19 cellular contexts compared by ENCODE assay signal in genomic region chr22:20905415-20906386, GRCh38. TPM values are rescaled to one million over a fixed set of nuclear protein-coding genes. Genes with fewer than 3 reads are reported as not detected.
A peak's percentile ranks its signal among the peaks of the same experiment; 100 is the strongest.
DNase-seq lines count a peak whose midpoint lies in the region; ATAC-seq, FAIRE-seq and TF ChIP-seq lines count a peak whose summit lies in the region.
"Had no signal": no experiment of that assay in that cellular context is flagged by ENCODE, and none has a peak within 500 bp of the region (broad histone marks: within the 10 kb centered on the region; RNA-seq: fewer than 3 reads in every experiment).

No MANE protein-coding gene starts in this region.

- CTCF ChIA-PET in RWPE1 (lab: Yijun Ruan, JAX) = interaction anchor here (0.6 kb wide), 1 partner anchor 13 kb away, joined by 6 read pairs; no protein-coding TSS in a partner anchor

- no peaks in the 10 kb centered on the region for H3K9me3 Mint-ChIP-seq in activated naive CD4-positive, alpha-beta T cell treated with anti-CD3 and anti-CD28 coated beads, Interleukin-2, amount 50 U/mL, for 24 hours
- H3K9me3 Mint-ChIP-seq: activated CD4-positive, alpha-beta memory T cell treated with anti-CD3 and anti-CD28 coated beads for 36 hours; activated naive CD8-positive, alpha-beta T cell treated with anti-CD3 and anti-CD28 coated beads for 36 hours; natural killer cell treated with Interleukin-12 subunit alpha and Interleukin-12 subunit beta and Interleukin-15 and Interleukin-18, amount 100 ng/mL, for 72 hours had no signal

- no peaks in the 10 kb centered on the region for H3K9me3 ChIP-seq in keratinocyte (ENCODE audit: control insufficient read depth, low read depth, low read length)
- no peaks in the 10 kb centered on the region for H3K9me3 ChIP-seq in upper lobe of right lung
- H3K9me3 ChIP-seq in thyroid gland = no peaks in the 10 kb centered on the region
- H3K9me3 ChIP-seq: heart right ventricle had no signal

- intact Hi-C loops in upper lobe of right lung (cut with DNase I) = no loop called here
- intact Hi-C loops in thyroid gland (cut with DNase I) = no loop called here

- H3K9me1 ChIP-seq in keratinocyte (ENCODE audit: control insufficient read depth, extremely low read depth, insufficient read depth, low read length) = no peaks in the 10 kb centered on the region

- H2AFZ ChIP-seq in keratinocyte (ENCODE audit: control insufficient read depth, low read length) = no peak overlapping the region

- no peaks in the 10 kb centered on the region for H4K20me1 ChIP-seq in keratinocyte (ENCODE audit: control insufficient read depth, extremely low read depth, insufficient read depth, low read length)

- POLR2A ChIA-PET in RWPE1 (lab: Yijun Ruan, JAX; ENCODE audit: low non-redundant PET) = no interaction called here

- no peaks in the 10 kb centered on the region for H3K36me3 ChIP-seq in keratinocyte (ENCODE audit: control insufficient read depth in 2 of 2, extremely low read depth in 1 of 2, insufficient read depth in 2 of 2, low read length in 2 of 2)
- H3K36me3 ChIP-seq in upper lobe of right lung = no peaks in the 10 kb centered on the region
- no peaks in the 10 kb centered on the region for H3K36me3 ChIP-seq in thyroid gland
- H3K36me3 ChIP-seq: heart right ventricle had no signal

- dilution Hi-C loops in keratinocyte (cut with MboI; ENCODE audit: extremely low pct_ligation_motif_present, low sequenced_read_pairs) = no loop called here

- H3K27ac ChIP-seq in RWPE1 (peak overlapping the region; percentile 79), keratinocyte (ENCODE audit: control insufficient read depth, insufficient read depth, low read length) (peak overlapping the region; percentile 88), upper lobe of right lung (no peak overlapping the region), thyroid gland (no peak overlapping the region)

- no peak overlapping the region for H3K4me3 Mint-ChIP-seq in activated naive CD4-positive, alpha-beta T cell treated with anti-CD3 and anti-CD28 coated beads, Interleukin-2, amount 50 U/mL, for 24 hours
- H3K4me3 Mint-ChIP-seq: activated CD4-positive, alpha-beta memory T cell treated with anti-CD3 and anti-CD28 coated beads for 36 hours; activated naive CD8-positive, alpha-beta T cell treated with anti-CD3 and anti-CD28 coated beads for 36 hours; natural killer cell treated with Interleukin-12 subunit alpha and Interleukin-12 subunit beta and Interleukin-15 and Interleukin-18, amount 100 ng/mL, for 72 hours had no signal

- no peak for DNase-seq in activated naive CD4-positive, alpha-beta T cell treated with Interleukin-2 at 50 U/mL for 16 hours
- DNase-seq in RWPE1 (ENCODE audit: low spot score) (no peak), keratinocyte (ENCODE audit: low read depth, low spot score) (no peak), upper lobe of right lung (peak; percentile 10), thyroid gland (no peak)
- DNase-seq: activated CD4-positive, alpha-beta memory T cell treated with anti-CD3 and anti-CD28 coated beads for 36 hours; activated naive CD8-positive, alpha-beta T cell treated with anti-CD3 and anti-CD28 coated beads for 36 hours; activated T-cell treated with anti-CD3 and anti-CD28 coated beads, Interleukin-2, amount 50 U/mL, for 1 hour; heart right ventricle; mesendoderm; NCI-H1930; NCI-H510A treated with DMSO at 0.1 percent for 48 hours; stimulated activated naive CD4-positive, alpha-beta T cell treated with Interleukin-2 at 50 U/mL for 16 hours had no signal

- 77% methylated on average over 4 of the region's 4 CpGs for WGBS in thyroid gland, 2 donors

- H3K36me3 Mint-ChIP-seq in activated naive CD4-positive, alpha-beta T cell treated with anti-CD3 and anti-CD28 coated beads, Interleukin-2, amount 50 U/mL, for 24 hours = no peaks in the 10 kb centered on the region
- H3K36me3 Mint-ChIP-seq: activated CD4-positive, alpha-beta memory T cell treated with anti-CD3 and anti-CD28 coated beads for 36 hours; activated naive CD8-positive, alpha-beta T cell treated with anti-CD3 and anti-CD28 coated beads for 36 hours; natural killer cell treated with Interleukin-12 subunit alpha and Interleukin-12 subunit beta and Interleukin-15 and Interleukin-18, amount 100 ng/mL, for 72 hours had no signal

- peak overlapping the region; percentile 72 for H3K4me2 ChIP-seq in keratinocyte (ENCODE audit: control insufficient read depth, extremely low read depth, insufficient read depth, low read depth, low read length)

- H3K27me3 Mint-ChIP-seq in activated naive CD4-positive, alpha-beta T cell treated with anti-CD3 and anti-CD28 coated beads, Interleukin-2, amount 50 U/mL, for 24 hours = no peaks in the 10 kb centered on the region
- H3K27me3 Mint-ChIP-seq: activated CD4-positive, alpha-beta memory T cell treated with anti-CD3 and anti-CD28 coated beads for 36 hours; activated naive CD8-positive, alpha-beta T cell treated with anti-CD3 and anti-CD28 coated beads for 36 hours; natural killer cell treated with Interleukin-12 subunit alpha and Interleukin-12 subunit beta and Interleukin-15 and Interleukin-18, amount 100 ng/mL, for 72 hours had no signal

- H3K27me3 ChIP-seq in keratinocyte (ENCODE audit: control insufficient read depth, extremely low read depth, insufficient read depth, low read length) (no peaks in the 10 kb centered on the region), upper lobe of right lung (no peaks in the 10 kb centered on the region), thyroid gland (no peaks in the 10 kb centered on the region)
- H3K27me3 ChIP-seq: heart right ventricle had no signal

- no peak for TF ChIP-seq CTCF in RWPE1 (conservative IDR thresholded peaks at IDR 0.05; ENCODE audit: low read depth)
- no peak for TF ChIP-seq CTCF in keratinocyte (optimal IDR thresholded peaks at IDR 0.05 in 1 of 3, IDR thresholded peaks at IDR 0.05 in 1 of 3, conservative IDR thresholded peaks at IDR 0.05 in 1 of 3; ENCODE audit: extremely low read depth in 1 of 3, insufficient read depth in 2 of 3, low read length in 3 of 3)
- no peak for TF ChIP-seq CTCF in upper lobe of right lung (IDR thresholded peaks at IDR 0.05)
- TF ChIP-seq CTCF in thyroid gland (IDR thresholded peaks at IDR 0.05) = no peak

- no peaks in the 10 kb centered on the region for H3K79me2 ChIP-seq in keratinocyte (ENCODE audit: control insufficient read depth, insufficient read depth, low read length)

- FAIRE-seq in keratinocyte (lab: Jason Lieb, UNC) = peak; percentile 49
- FAIRE-seq: A204.1, islet of Langerhans had no signal

- H3K4me1 ChIP-seq in keratinocyte (ENCODE audit: control insufficient read depth, extremely low read depth, insufficient read depth, low read length) = peaks cover 26% of the 10 kb centered on the region
- H3K4me1 ChIP-seq in upper lobe of right lung = no peaks in the 10 kb centered on the region
- H3K4me1 ChIP-seq in thyroid gland = no peaks in the 10 kb centered on the region

- peak overlapping the region; percentile 59 for H3K9ac ChIP-seq in keratinocyte (ENCODE audit: control insufficient read depth, extremely low read depth, insufficient read depth, low read length)

- peak overlapping the region; percentile 30 for H3K27ac Mint-ChIP-seq in activated naive CD4-positive, alpha-beta T cell treated with anti-CD3 and anti-CD28 coated beads, Interleukin-2, amount 50 U/mL, for 24 hours
- H3K27ac Mint-ChIP-seq: activated CD4-positive, alpha-beta memory T cell treated with anti-CD3 and anti-CD28 coated beads for 36 hours; activated naive CD8-positive, alpha-beta T cell treated with anti-CD3 and anti-CD28 coated beads for 36 hours had no signal

- ATAC-seq in upper lobe of right lung (no peak), HG03025 (IDR thresholded peaks at IDR 0.05; ENCODE audit: low FRiP score, unreplicated experiment) (no peak), GM19452 (IDR thresholded peaks at IDR 0.05; ENCODE audit: unreplicated experiment) (no peak)

- H3K4me3 ChIP-seq in keratinocyte (ENCODE audit: control insufficient read depth in 2 of 3, extremely low read depth in 1 of 3, insufficient read depth in 2 of 3, low read depth in 1 of 3, low read length in 3 of 3) (no peak overlapping the region), upper lobe of right lung (no peak overlapping the region), thyroid gland (replicated peaks in 1 of 3) (no peak overlapping the region)
- H3K4me3 ChIP-seq: heart right ventricle had no signal

- peaks cover 3% of the 10 kb centered on the region for H3K4me1 Mint-ChIP-seq in activated naive CD4-positive, alpha-beta T cell treated with anti-CD3 and anti-CD28 coated beads, Interleukin-2, amount 50 U/mL, for 24 hours

- TF ChIP-seq POLR2A in thyroid gland (IDR thresholded peaks at IDR 0.05) = no peak

RNA-seq across cellular contexts. Expression of gene CRKL, which starts 11.5 kb away (rescaled TPM):
- polyA plus RNA-seq in keratinocyte = 25.0 to 33.4 TPM (median 32.1 TPM) in 3 replicates
- 20.1 TPM for polyA plus RNA-seq in keratinocyte (2011; ENCODE audit: low read depth)
- polyA plus RNA-seq in keratinocyte (2011; cell fraction: cytosol; rRNA removed) = 25.7 and 32.5 TPM in 2 replicates
- 45.7 and 47.1 TPM in 2 replicates for polyA plus RNA-seq in keratinocyte (2011; cell fraction: nucleus; rRNA removed)
- polyA plus RNA-seq in keratinocyte (2012; ENCODE audit: low replicate concordance) = 38.4 and 43.5 TPM in 2 replicates
- polyA minus RNA-seq in keratinocyte = 38.7 to 48.3 TPM (median 46.5 TPM) in 3 replicates
- 36.8 TPM for polyA minus RNA-seq in keratinocyte (2011; cell fraction: cytosol; rRNA and poly(A)+ RNA removed)
- polyA minus RNA-seq in keratinocyte (2011; cell fraction: nucleus; rRNA and poly(A)+ RNA removed) = 26.8 and 44.1 TPM in 2 replicates
- 60.8 TPM for total RNA-seq in upper lobe of right lung
- 10 to 100 TPM; 38.5 to 47.8 (median 42.1) TPM for total RNA-seq in thyroid gland

RNA-seq across cellular contexts. Expression of gene SNAP29, which starts 46.9 kb away (rescaled TPM):
- polyA plus RNA-seq in keratinocyte = 30.2 to 36.5 TPM (median 31.6 TPM) in 3 replicates
- polyA plus RNA-seq in keratinocyte (2011; ENCODE audit: low read depth) = 155 TPM
- polyA plus RNA-seq in keratinocyte (2011; cell fraction: cytosol; rRNA removed) = 28.8 and 37.3 TPM in 2 replicates
- 13.6 and 14.3 TPM in 2 replicates for polyA plus RNA-seq in keratinocyte (2011; cell fraction: nucleus; rRNA removed)
- 27.3 and 30.7 TPM in 2 replicates for polyA plus RNA-seq in keratinocyte (2012; ENCODE audit: low replicate concordance)
- 7.7 to 22.8 TPM (median 11.6 TPM) in 3 replicates for polyA minus RNA-seq in keratinocyte
- 8.8 TPM for polyA minus RNA-seq in keratinocyte (2011; cell fraction: cytosol; rRNA and poly(A)+ RNA removed)
- 3.4 and 6.8 TPM in 2 replicates for polyA minus RNA-seq in keratinocyte (2011; cell fraction: nucleus; rRNA and poly(A)+ RNA removed)
- total RNA-seq in upper lobe of right lung (24.3 TPM), thyroid gland (10 to 100 TPM; 17.1 to 21.1 (median 17.6) TPM)

RNA-seq across cellular contexts. Expression of gene PI4KA, which starts 47.1 kb away (rescaled TPM):
- 12.2 to 15.9 TPM (median 13.6 TPM) in 3 replicates for polyA plus RNA-seq in keratinocyte
- polyA plus RNA-seq in keratinocyte (2011; ENCODE audit: low read depth) = 20.8 TPM
- polyA plus RNA-seq in keratinocyte (2011; cell fraction: cytosol; rRNA removed) = 11.6 and 13.6 TPM in 2 replicates
- polyA plus RNA-seq in keratinocyte (2011; cell fraction: nucleus; rRNA removed) = 34.5 and 39.8 TPM in 2 replicates
- polyA plus RNA-seq in keratinocyte (2012; ENCODE audit: low replicate concordance) = 19.4 and 22.0 TPM in 2 replicates
- polyA minus RNA-seq in keratinocyte = 35.4 to 87.8 TPM (median 35.7 TPM) in 3 replicates
- 25.3 TPM for polyA minus RNA-seq in keratinocyte (2011; cell fraction: cytosol; rRNA and poly(A)+ RNA removed)
- polyA minus RNA-seq in keratinocyte (2011; cell fraction: nucleus; rRNA and poly(A)+ RNA removed) = 36.2 and 40.2 TPM in 2 replicates
- total RNA-seq in upper lobe of right lung (113 TPM), thyroid gland (100 to 1,000 TPM in 3 of 4 donors, 10 to 100 TPM in 1; 85.0 to 127 (median 101) TPM)

Comparison
In these comparisons a context has a peak if more than half of its experiments do, and no peak if none do; other contexts are left out.
1. H3K27ac ChIP-seq: peak in RWPE1 (single experiment) and keratinocyte (single experiment); none in upper lobe of right lung (single experiment) and thyroid gland (0 of 3).